Comparison of ENCODE assay signal across 8 cellular contexts in the genomic region with DNA sequence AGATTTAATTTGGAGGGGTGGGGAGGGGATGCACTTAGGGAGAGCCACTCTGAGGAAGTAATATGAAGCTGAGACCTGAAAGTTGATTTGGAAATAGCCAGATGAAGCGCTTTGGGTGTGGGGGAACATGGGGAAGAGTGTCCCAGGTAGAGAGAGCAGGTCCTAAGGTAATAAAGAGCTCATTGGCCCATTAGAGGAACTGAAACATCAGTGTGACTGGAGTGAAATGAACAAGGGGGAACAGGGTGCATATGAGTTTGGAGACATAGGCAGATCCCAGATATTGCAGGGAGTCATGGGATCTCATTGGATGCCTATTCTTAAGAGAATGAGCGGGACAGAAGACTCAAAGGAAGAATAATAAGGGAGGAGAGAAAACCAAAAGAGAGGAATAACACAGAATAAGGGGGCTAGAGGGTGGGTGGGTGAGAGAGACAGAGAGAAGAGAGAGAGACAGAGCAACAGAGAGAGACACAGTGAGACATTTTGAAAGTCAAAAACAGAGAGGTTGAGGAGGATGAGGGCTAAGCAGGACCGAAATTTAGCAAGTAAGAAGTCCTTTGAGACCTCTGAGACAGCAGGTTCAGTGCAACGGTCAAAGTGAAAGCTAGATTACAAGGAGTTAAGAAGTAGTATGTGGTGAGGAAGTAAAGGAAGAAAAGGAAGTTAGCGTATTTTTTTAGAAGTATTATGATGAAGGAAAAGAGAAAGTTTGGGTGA. TPM values are rescaled to one million over a fixed set of nuclear protein-coding genes. Genes with fewer than 3 reads are reported as not detected.
DNase-seq lines count a peak whose midpoint lies in the region; ATAC-seq lines count a peak whose summit lies in the region.
"Not testable (repeated sequence)": the region's sequence is repeated elsewhere in the genome, so short reads cannot be mapped to it uniquely, and the experiment has no call there.

No MANE protein-coding gene starts in this region.

- DNase-seq in natural killer cell treated with Interleukin-12 subunit alpha and Interleukin-12 subunit beta and Interleukin-15 and Interleukin-18, amount 100 ng/mL, for 72 hours (ENCODE audit: low spot score): not testable (repeated sequence)

- not testable (repeated sequence) for H3K9me3 Mint-ChIP-seq in activated T-helper 17 cell treated with anti-CD3 and anti-CD28 coated beads, Interleukin-2, amount 50 U/mL, for 72 hours; natural killer cell treated with Interleukin-12 subunit alpha and Interleukin-12 subunit beta and Interleukin-15 and Interleukin-18, amount 100 ng/mL, for 72 hours

- H3K4me3 Mint-ChIP-seq in activated T-helper 17 cell treated with anti-CD3 and anti-CD28 coated beads, Interleukin-2, amount 50 U/mL, for 72 hours; natural killer cell treated with Interleukin-12 subunit alpha and Interleukin-12 subunit beta and Interleukin-15 and Interleukin-18, amount 100 ng/mL, for 72 hours: not testable (repeated sequence)

- H3K27ac Mint-ChIP-seq in activated T-helper 17 cell treated with anti-CD3 and anti-CD28 coated beads, Interleukin-2, amount 50 U/mL, for 72 hours; natural killer cell treated with Interleukin-12 subunit alpha and Interleukin-12 subunit beta and Interleukin-15 and Interleukin-18, amount 100 ng/mL, for 72 hours: not testable (repeated sequence)

- not testable (repeated sequence) for H3K36me3 Mint-ChIP-seq in activated T-helper 17 cell treated with anti-CD3 and anti-CD28 coated beads, Interleukin-2, amount 50 U/mL, for 72 hours (ENCODE audit: low read depth); natural killer cell treated with Interleukin-12 subunit alpha and Interleukin-12 subunit beta and Interleukin-15 and Interleukin-18, amount 100 ng/mL, for 72 hours

- H3K4me1 Mint-ChIP-seq in activated T-helper 17 cell treated with anti-CD3 and anti-CD28 coated beads, Interleukin-2, amount 50 U/mL, for 72 hours; natural killer cell treated with Interleukin-12 subunit alpha and Interleukin-12 subunit beta and Interleukin-15 and Interleukin-18, amount 100 ng/mL, for 72 hours (ENCODE audit: low read depth in 2 of 2): not testable (repeated sequence)

- H3K27me3 Mint-ChIP-seq in activated T-helper 17 cell treated with anti-CD3 and anti-CD28 coated beads, Interleukin-2, amount 50 U/mL, for 72 hours; natural killer cell treated with Interleukin-12 subunit alpha and Interleukin-12 subunit beta and Interleukin-15 and Interleukin-18, amount 100 ng/mL, for 72 hours: not testable (repeated sequence)

- ATAC-seq in GM18498 (IDR thresholded peaks at IDR 0.05; ENCODE audit: unreplicated experiment) (peak; percentile 78), GM19043 (IDR thresholded peaks at IDR 0.05; ENCODE audit: low read depth, unreplicated experiment) (peak; percentile 78), GM21423 (IDR thresholded peaks at IDR 0.05; ENCODE audit: unreplicated experiment) (peak; percentile 68), HG02642 (IDR thresholded peaks at IDR 0.05; ENCODE audit: poor library complexity, unreplicated experiment) (peak; percentile 79), HG03066 (IDR thresholded peaks at IDR 0.05; ENCODE audit: low read depth, unreplicated experiment) (peak; percentile 87), HG03469 (IDR thresholded peaks at IDR 0.05; ENCODE audit: unreplicated experiment) (peak; percentile 63)
- ATAC-seq in activated T-helper 17 cell treated with anti-CD3 and anti-CD28 coated beads, Interleukin-2, amount 50 U/mL, for 72 hours (replicated peaks): peak; percentile 89
- peak; percentile 72 to 83 for ATAC-seq in natural killer cell treated with Interleukin-12 subunit alpha and Interleukin-12 subunit beta and Interleukin-15 and Interleukin-18, amount 100 ng/mL, for 72 hours

RNA-seq across cellular contexts. Expression of a gene that starts 54.1 kb away (rescaled TPM):
- 10 to 100 TPM; 26.3 to 45.1 TPM for total RNA-seq in activated T-helper 17 cell treated with anti-CD3 and anti-CD28 coated beads, Interleukin-2, amount 50 U/mL, for 72 hours
- 10 to 100 TPM; 31.0 to 45.2 TPM for total RNA-seq in natural killer cell treated with Interleukin-12 subunit alpha and Interleukin-12 subunit beta and Interleukin-15 and Interleukin-18, amount 100 ng/mL, for 72 hours
